Comparison of ENCODE assay signal across 29 cellular contexts in genomic region chrX:111616786-111617185, GRCh38.
"Had no signal": no experiment of that assay in that cellular context is flagged by ENCODE, and none has a peak within 500 bp of the region (broad histone marks: within the 10 kb centered on the region; RNA-seq: fewer than 3 reads in every experiment).

No MANE protein-coding gene starts in this region.

- ATAC-seq: stimulated activated effector memory CD8-positive, alpha-beta T cell treated with anti-CD3 and anti-CD28 coated beads, Interleukin-12 subunit alpha, Interleukin-12 subunit beta, amount 100 ng/mL, for 72 hours; stimulated activated memory B cell treated with anti-CD40 and anti-IgM and Interleukin-4, amounts not matched to agents 10 μg/mL and 1 μg/mL and 100 μg/mL, for 72 hours; stimulated activated naive B cell treated with anti-CD40 and anti-IgM and Interleukin-4, amounts not matched to agents 10 μg/mL and 1 μg/mL and 100 μg/mL, for 72 hours; stimulated activated naive CD8-positive, alpha-beta T cell treated with anti-CD3 and anti-CD28 coated beads, Interleukin-15, amount 100 ng/mL, for 72 hours; stimulated activated naive CD8-positive, alpha-beta T cell treated with anti-CD3 and anti-CD28 coated beads, Interleukin-15, Interleukin-2, amounts not matched to agents 100 U/mL and 50 U/mL, for 24 hours; upper lobe of right lung had no signal

- H3K27ac Mint-ChIP-seq: stimulated activated effector memory CD8-positive, alpha-beta T cell treated with anti-CD3 and anti-CD28 coated beads, Interleukin-12 subunit alpha, Interleukin-12 subunit beta, amount 100 ng/mL, for 72 hours; stimulated activated memory B cell treated with anti-CD40 and anti-IgM and Interleukin-4, amounts not matched to agents 10 μg/mL and 1 μg/mL and 100 μg/mL, for 72 hours; stimulated activated naive B cell treated with anti-CD40 and anti-IgM and Interleukin-4, amounts not matched to agents 10 μg/mL and 1 μg/mL and 100 μg/mL, for 72 hours; stimulated activated naive CD8-positive, alpha-beta T cell treated with anti-CD3 and anti-CD28 coated beads, Interleukin-15, amount 100 ng/mL, for 72 hours; stimulated activated naive CD8-positive, alpha-beta T cell treated with anti-CD3 and anti-CD28 coated beads, Interleukin-15, Interleukin-2, amounts not matched to agents 100 ng/mL and 50 ng/mL, for 24 hours; type B pancreatic cell had no signal

- H3K36me3 Mint-ChIP-seq: stimulated activated effector memory CD8-positive, alpha-beta T cell treated with anti-CD3 and anti-CD28 coated beads, Interleukin-12 subunit alpha, Interleukin-12 subunit beta, amount 100 ng/mL, for 72 hours; stimulated activated memory B cell treated with anti-CD40 and anti-IgM and Interleukin-4, amounts not matched to agents 10 μg/mL and 1 μg/mL and 100 μg/mL, for 72 hours; stimulated activated naive B cell treated with anti-CD40 and anti-IgM and Interleukin-4, amounts not matched to agents 10 μg/mL and 1 μg/mL and 100 μg/mL, for 72 hours; type B pancreatic cell had no signal

- DNase-seq: stimulated activated CD4-positive, alpha-beta T cell treated with anti-CD3 and anti-CD28 coated beads, Interleukin-2, amount 100 ng/mL, for 48 hours; stimulated activated CD4-positive, alpha-beta T cell treated with anti-CD3 and anti-CD28 coated beads, Interleukin-4, amount 100 ng/mL, for 1 hour; stimulated activated CD4-positive, alpha-beta T cell treated with anti-CD3 and anti-CD28 coated beads, Interleukin-4, amount 100 ng/mL, for 24 hours; stimulated activated CD4-positive, alpha-beta T cell treated with anti-CD3 and anti-CD28 coated beads, Interleukin-4, amount 100 ng/mL, for 4 hours; stimulated activated CD8-positive, alpha-beta memory T cell treated with anti-CD3 and anti-CD28 coated beads, Interleukin-4, amount 100 ng/mL, for 48 hours; stimulated activated naive B cell treated with anti-CD40 and anti-IgM and Interleukin-4, amounts not matched to agents 10 μg/mL and 1 μg/mL and 100 μg/mL, for 72 hours; stimulated activated naive CD4-positive, alpha-beta T cell; stimulated activated naive CD4-positive, alpha-beta T cell treated with Interleukin-2 at 50 U/mL for 16 hours; stimulated activated naive CD8-positive, alpha-beta T cell treated with anti-CD3 and anti-CD28 coated beads, Interleukin-15, amount 100 ng/mL, for 72 hours; stimulated activated naive CD8-positive, alpha-beta T cell treated with anti-CD3 and anti-CD28 coated beads, Interleukin-15, Interleukin-2, amounts not matched to agents 100 U/mL and 50 U/mL, for 24 hours; stomach; substantia nigra; testis; thyroid gland; tibial artery; transverse colon; trophoblast cell; upper lobe of right lung; uterus had no signal

- H3K27ac ChIP-seq: stomach, suprapubic skin, testis, thoracic aorta, thyroid gland, tibial artery, tibial nerve, transverse colon, upper lobe of left lung, upper lobe of right lung, uterus, vagina had no signal

- H3K4me1 Mint-ChIP-seq: stimulated activated effector memory CD8-positive, alpha-beta T cell treated with anti-CD3 and anti-CD28 coated beads, Interleukin-12 subunit alpha, Interleukin-12 subunit beta, amount 100 ng/mL, for 72 hours; stimulated activated memory B cell treated with anti-CD40 and anti-IgM and Interleukin-4, amounts not matched to agents 10 μg/mL and 1 μg/mL and 100 μg/mL, for 72 hours; stimulated activated naive B cell treated with anti-CD40 and anti-IgM and Interleukin-4, amounts not matched to agents 10 μg/mL and 1 μg/mL and 100 μg/mL, for 72 hours; stimulated activated naive CD8-positive, alpha-beta T cell treated with anti-CD3 and anti-CD28 coated beads, Interleukin-15, amount 100 ng/mL, for 72 hours had no signal

- H3K9me3 ChIP-seq: suprapubic skin, testis, thoracic aorta, thyroid gland, tibial artery, tibial nerve, transverse colon, upper lobe of left lung, upper lobe of right lung, uterus, vagina had no signal

- H3K9me3 Mint-ChIP-seq: stimulated activated effector memory CD8-positive, alpha-beta T cell treated with anti-CD3 and anti-CD28 coated beads, Interleukin-12 subunit alpha, Interleukin-12 subunit beta, amount 100 ng/mL, for 72 hours; stimulated activated naive CD8-positive, alpha-beta T cell treated with anti-CD3 and anti-CD28 coated beads, Interleukin-15, amount 100 ng/mL, for 72 hours; stimulated activated naive CD8-positive, alpha-beta T cell treated with anti-CD3 and anti-CD28 coated beads, Interleukin-15, Interleukin-2, amounts not matched to agents 100 ng/mL and 50 ng/mL, for 24 hours had no signal

- H3K4me1 ChIP-seq: stomach, suprapubic skin, testis, thyroid gland, tibial artery, tibial nerve, transverse colon, upper lobe of left lung, upper lobe of right lung, uterus, vagina had no signal

- H3K4me3 Mint-ChIP-seq: stimulated activated effector memory CD8-positive, alpha-beta T cell treated with anti-CD3 and anti-CD28 coated beads, Interleukin-12 subunit alpha, Interleukin-12 subunit beta, amount 100 ng/mL, for 72 hours; stimulated activated memory B cell treated with anti-CD40 and anti-IgM and Interleukin-4, amounts not matched to agents 10 μg/mL and 1 μg/mL and 100 μg/mL, for 72 hours; stimulated activated naive B cell treated with anti-CD40 and anti-IgM and Interleukin-4, amounts not matched to agents 10 μg/mL and 1 μg/mL and 100 μg/mL, for 72 hours; stimulated activated naive CD8-positive, alpha-beta T cell treated with anti-CD3 and anti-CD28 coated beads, Interleukin-15, amount 100 ng/mL, for 72 hours; stimulated activated naive CD8-positive, alpha-beta T cell treated with anti-CD3 and anti-CD28 coated beads, Interleukin-15, Interleukin-2, amounts not matched to agents 100 ng/mL and 50 ng/mL, for 24 hours; type B pancreatic cell had no signal

- H3K27me3 ChIP-seq: suprapubic skin, testis, thyroid gland, tibial artery, tibial nerve, transverse colon, upper lobe of left lung, upper lobe of right lung, vagina had no signal

- H3K27me3 Mint-ChIP-seq: stimulated activated memory B cell treated with anti-CD40 and anti-IgM and Interleukin-4, amounts not matched to agents 10 μg/mL and 1 μg/mL and 100 μg/mL, for 72 hours; stimulated activated naive B cell treated with anti-CD40 and anti-IgM and Interleukin-4, amounts not matched to agents 10 μg/mL and 1 μg/mL and 100 μg/mL, for 72 hours; stimulated activated naive CD8-positive, alpha-beta T cell treated with anti-CD3 and anti-CD28 coated beads, Interleukin-15, amount 100 ng/mL, for 72 hours; type B pancreatic cell had no signal

- FAIRE-seq: urothelium cell line had no signal

- H3K4me3 ChIP-seq: stomach, suprapubic skin, testis, thoracic aorta, thyroid gland, tibial artery, tibial nerve, transverse colon, upper lobe of left lung, upper lobe of right lung, uterus, vagina had no signal

- H3K36me3 ChIP-seq: stomach, suprapubic skin, thoracic aorta, thyroid gland, tibial artery, tibial nerve, transverse colon, upper lobe of left lung, upper lobe of right lung, uterus, vagina had no signal
